Comparison of ENCODE assay signal across 20 cellular contexts in the genomic region with DNA sequence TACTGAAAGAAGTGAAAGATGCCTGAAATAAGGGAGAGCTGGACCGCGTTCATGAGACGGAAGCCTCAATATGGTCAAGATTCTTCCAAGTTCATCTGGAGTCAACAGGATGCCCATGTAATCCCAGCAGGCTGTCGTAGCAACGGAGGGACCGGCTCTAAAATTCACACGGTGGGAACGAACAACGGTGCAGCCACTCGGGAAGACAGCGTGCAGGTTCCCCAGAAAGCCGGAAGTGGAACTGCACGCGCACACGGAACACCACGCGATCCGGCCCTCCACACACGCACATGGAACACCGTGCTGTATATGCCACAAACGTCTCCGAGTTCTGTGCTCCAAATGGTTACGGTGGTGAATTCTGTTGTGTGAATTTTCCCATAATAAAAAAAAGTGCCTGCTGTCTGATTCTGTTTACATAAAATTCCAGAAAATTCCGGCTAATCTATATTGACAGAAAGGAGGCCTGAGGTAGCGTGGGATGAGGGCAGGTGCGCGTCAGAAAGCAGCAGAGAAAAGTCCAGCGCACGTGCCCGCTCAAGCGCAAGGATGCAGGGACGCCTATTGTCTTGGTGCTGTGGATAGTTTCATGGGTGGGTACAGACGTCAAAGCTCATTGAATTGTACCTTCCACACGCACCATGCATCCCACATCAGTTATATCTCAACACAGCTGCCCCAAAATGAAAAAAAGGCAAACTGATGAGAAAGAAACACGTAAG. TPM values are rescaled to one million over a fixed set of nuclear protein-coding genes. Genes with fewer than 3 reads are reported as not detected.
DNase-seq lines count a peak whose midpoint lies in the region; ATAC-seq and TF ChIP-seq lines count a peak whose summit lies in the region.
"Had no signal": no experiment of that assay in that cellular context is flagged by ENCODE, and none has a peak within 500 bp of the region (broad histone marks: within the 10 kb centered on the region; RNA-seq: fewer than 3 reads in every experiment).

No MANE protein-coding gene starts in this region.

- intact Hi-C loops in left ventricle myocardium inferior (cut with micrococcal nuclease) = no loop called here
- intact Hi-C loops in upper lobe of right lung (cut with DNase I) = no loop called here

- peaks cover 18% of the 10 kb centered on the region for H3K36me3 Mint-ChIP-seq in chondrocyte (ENCODE audit: low read depth)
- H3K36me3 Mint-ChIP-seq: stimulated activated effector memory CD8-positive, alpha-beta T cell treated with anti-CD3 and anti-CD28 coated beads, Interleukin-12 subunit alpha, Interleukin-12 subunit beta, amount 100 ng/mL, for 72 hours had no signal

- H3K36me3 ChIP-seq in left ventricle myocardium inferior (peaks cover 33% of the 10 kb centered on the region), right atrium auricular region (peaks cover 20% of the 10 kb centered on the region), OCI-LY1 (ENCODE audit: insufficient read depth, low read length) (peaks cover 91% of the 10 kb centered on the region), upper lobe of right lung (no peaks in the 10 kb centered on the region)
- H3K36me3 ChIP-seq: uterus had no signal

- H3K4me2 ChIP-seq in OCI-LY1 (ENCODE audit: low read length) = peak overlapping the region; percentile 44
- H3K4me2 ChIP-seq: smooth muscle cell had no signal

- H3K27me3 ChIP-seq in left ventricle myocardium inferior (ENCODE audit: low read depth) (no peaks in the 10 kb centered on the region), right atrium auricular region (no peaks in the 10 kb centered on the region), OCI-LY1 (ENCODE audit: insufficient read depth, low read length) (no peaks in the 10 kb centered on the region), upper lobe of right lung (no peaks in the 10 kb centered on the region)
- H3K27me3 ChIP-seq: uterus had no signal

- no peak overlapping the region for H2AFZ ChIP-seq in OCI-LY1 (ENCODE audit: low read length)

- TF ChIP-seq CTCF in left ventricle myocardium inferior (IDR thresholded peaks at IDR 0.05; ENCODE audit: borderline replicate concordance) = no peak
- no peak for TF ChIP-seq CTCF in right atrium auricular region (IDR thresholded peaks at IDR 0.05)
- no peak for TF ChIP-seq CTCF in OCI-LY1 (IDR thresholded peaks at IDR 0.05; ENCODE audit: low read length)
- TF ChIP-seq CTCF in chondrocyte (IDR thresholded peaks at IDR 0.05) = no peak
- no peak for TF ChIP-seq CTCF in upper lobe of right lung (IDR thresholded peaks at IDR 0.05)

- H3K9me2 ChIP-seq in OCI-LY1 (ENCODE audit: low read depth, low read length) = no peaks in the 10 kb centered on the region

- no peak overlapping the region for H3K4me3 ChIP-seq in left ventricle myocardium inferior
- no peak overlapping the region for H3K4me3 ChIP-seq in right atrium auricular region
- peak overlapping the region; percentile 15 for H3K4me3 ChIP-seq in OCI-LY1 (ENCODE audit: low read depth, low read length, poor library complexity, severe bottlenecking)
- no peak overlapping the region for H3K4me3 ChIP-seq in upper lobe of right lung
- H3K4me3 ChIP-seq: smooth muscle cell, uterus had no signal

- peaks cover 22% of the 10 kb centered on the region for H3K79me2 ChIP-seq in OCI-LY1 (ENCODE audit: insufficient read depth, low read length)

- ATAC-seq in upper lobe of right lung = no peak
- ATAC-seq: stimulated activated effector memory CD8-positive, alpha-beta T cell treated with anti-CD3 and anti-CD28 coated beads, Interleukin-12 subunit alpha, Interleukin-12 subunit beta, amount 100 ng/mL, for 72 hours had no signal

- no peaks in the 10 kb centered on the region for H3F3A ChIP-seq in OCI-LY1 (ENCODE audit: insufficient read depth, low read length)

- H3K9me3 ChIP-seq in left ventricle myocardium inferior (replicated peaks) (peaks cover 18% of the 10 kb centered on the region), right atrium auricular region (peaks cover 0 to 16% of the 10 kb centered on the region in 2 donors), OCI-LY1 (ENCODE audit: low read length) (no peaks in the 10 kb centered on the region), upper lobe of right lung (peaks cover 9% of the 10 kb centered on the region)

- H3K27ac Mint-ChIP-seq in chondrocyte (ENCODE audit: unreplicated experiment) = no peak overlapping the region
- H3K27ac Mint-ChIP-seq: IgD-negative memory B cell had no signal

- H3K4me3 Mint-ChIP-seq in chondrocyte (ENCODE audit: unreplicated experiment) = no peak overlapping the region
- H3K4me3 Mint-ChIP-seq: activated naive CD8-positive, alpha-beta T cell treated with anti-CD3 and anti-CD28 coated beads for 36 hours; IgD-negative memory B cell; stimulated activated effector memory CD8-positive, alpha-beta T cell treated with anti-CD3 and anti-CD28 coated beads, Interleukin-12 subunit alpha, Interleukin-12 subunit beta, amount 100 ng/mL, for 72 hours had no signal

- H3K27ac ChIP-seq in left ventricle myocardium inferior (replicated peaks) (no peak overlapping the region), right atrium auricular region (no peak overlapping the region), OCI-LY1 (ENCODE audit: low read depth, low read length, poor library complexity, severe bottlenecking) (peak overlapping the region; percentile 86), upper lobe of right lung (no peak overlapping the region)
- H3K27ac ChIP-seq: C4-2B, uterus had no signal

- DNase-seq in left ventricle myocardium inferior (peak; percentile 4), right atrium auricular region (ENCODE audit: low spot score) (no peak), chondrocyte (ENCODE audit: low spot score) (peak; percentile 66), upper lobe of right lung (peak; percentile 33), NCI-H526 (lab: John Stamatoyannopoulos, UW) (no peak)
- DNase-seq in activated CD4-positive, alpha-beta T cell treated with anti-CD3 and anti-CD28 coated beads, Interleukin-2, amount 50 U/mL, for 1 hour = no peak
- DNase-seq: activated CD4-positive, alpha-beta T cell treated with anti-CD3 and anti-CD28 coated beads for 4 hours; activated naive CD8-positive, alpha-beta T cell treated with anti-CD3 and anti-CD28 coated beads for 36 hours; head of caudate nucleus; mammary epithelial cell; NCI-H2081; NCI-H226; NCI-H774; stimulated activated CD4-positive, alpha-beta T cell treated with anti-CD3 and anti-CD28 coated beads, Interleukin-2, amount 100 ng/mL, for 48 hours; uterus had no signal

- peaks cover 13% of the 10 kb centered on the region for H3K4me1 Mint-ChIP-seq in chondrocyte (ENCODE audit: low read depth)

- no peak overlapping the region; the same call in 1 of the 2 replicates for H3K9ac ChIP-seq in OCI-LY1 (ENCODE audit: low read length)

- peaks cover 20% of the 10 kb centered on the region for H3K4me1 ChIP-seq in left ventricle myocardium inferior
- H3K4me1 ChIP-seq in right atrium auricular region = no peaks in the 10 kb centered on the region
- H3K4me1 ChIP-seq in OCI-LY1 (ENCODE audit: insufficient read depth, low read length, severe bottlenecking) = peaks cover 41% of the 10 kb centered on the region
- no peaks in the 10 kb centered on the region for H3K4me1 ChIP-seq in upper lobe of right lung
- H3K4me1 ChIP-seq: uterus had no signal

- no peaks in the 10 kb centered on the region for H3K27me3 Mint-ChIP-seq in chondrocyte (ENCODE audit: low read depth)
- H3K27me3 Mint-ChIP-seq: activated naive CD8-positive, alpha-beta T cell treated with anti-CD3 and anti-CD28 coated beads for 36 hours; IgD-negative memory B cell had no signal

- H4K20me1 ChIP-seq in OCI-LY1 (ENCODE audit: insufficient read depth, low read length) = no peaks in the 10 kb centered on the region

- H3K9me3 Mint-ChIP-seq in chondrocyte (ENCODE audit: low read depth) = peaks cover 5% of the 10 kb centered on the region

RNA-seq across cellular contexts. Expression of a gene that starts 31.2 kb away (rescaled TPM):
- 170 TPM for total RNA-seq in left ventricle myocardium inferior
- total RNA-seq in right atrium auricular region = 10 to 100 TPM; 58.6 to 70.1 TPM
- total RNA-seq in chondrocyte = 27.1 to 30.5 TPM (median 30.0 TPM) in 3 replicates
- 12.8 TPM for total RNA-seq in upper lobe of right lung

RNA-seq across cellular contexts. Expression of a gene that starts 36.9 kb away (rescaled TPM):
- 51.1 TPM for total RNA-seq in left ventricle myocardium inferior
- total RNA-seq in right atrium auricular region = 10 to 100 TPM; 44.6 to 52.1 TPM
- total RNA-seq in chondrocyte = 37.6 to 42.2 TPM (median 42.0 TPM) in 3 replicates
- 55.1 TPM for total RNA-seq in upper lobe of right lung

Comparison
In these comparisons a context has a peak if more than half of its experiments do, and no peak if none do; other contexts are left out.
1. DNase-seq: peak in left ventricle myocardium inferior (single experiment), chondrocyte (single experiment) and upper lobe of right lung (single experiment); none in right atrium auricular region (single experiment), NCI-H526 (0 of 2) and activated CD4-positive, alpha-beta T cell treated with anti-CD3 and anti-CD28 coated beads, Interleukin-2, amount 50 U/mL, for 1 hour (single experiment).